ENCODE assay signal across 1 cellular context in genomic region chr5:145791866-145792265, GRCh38.
TF ChIP-seq lines count a peak whose summit lies in the region.

No MANE protein-coding gene starts in this region.

TF ChIP-seq in HCT116, 20 proteins besides CTCF, POLR2A, EP300 and RAD21 (continued from another document):
- TF ChIP-seq ATF3 (IDR thresholded peaks at IDR 0.05) (no peak), ZNF274 (IDR thresholded peaks at IDR 0.05; ENCODE audit: low read depth, low read length) (no peak), SIN3A (IDR thresholded peaks at IDR 0.05; ENCODE audit: low read depth) (no peak), REST (IDR thresholded peaks at IDR 0.05; ENCODE audit: low read depth) (no peak), ELF1 (IDR thresholded peaks at IDR 0.05; ENCODE audit: borderline replicate concordance, low read depth) (no peak), TCF7L2 (IDR thresholded peaks at IDR 0.05; ENCODE audit: borderline replicate concordance, extremely low read depth, insufficient read depth, insufficient read length) (no peak), SRF (IDR thresholded peaks at IDR 0.05; ENCODE audit: low read depth) (no peak), POLR2AphosphoS5 (IDR thresholded peaks at IDR 0.05; ENCODE audit: low read depth, low read length) (no peak), MAX (IDR thresholded peaks at IDR 0.05) (no peak), EGR1 (IDR thresholded peaks at IDR 0.05; ENCODE audit: low read depth) (no peak), EZH2phosphoT487 (IDR thresholded peaks at IDR 0.05; ENCODE audit: borderline replicate concordance) (no peak), ZFX (IDR thresholded peaks at IDR 0.05) (no peak), YY1 (IDR thresholded peaks at IDR 0.05; ENCODE audit: extremely low read depth, insufficient replicate concordance, low read depth, low read length) (no peak), SP1 (IDR thresholded peaks at IDR 0.05; ENCODE audit: low read depth) (no peak)
